12 cellular contexts compared by ENCODE assay signal in the genomic region with DNA sequence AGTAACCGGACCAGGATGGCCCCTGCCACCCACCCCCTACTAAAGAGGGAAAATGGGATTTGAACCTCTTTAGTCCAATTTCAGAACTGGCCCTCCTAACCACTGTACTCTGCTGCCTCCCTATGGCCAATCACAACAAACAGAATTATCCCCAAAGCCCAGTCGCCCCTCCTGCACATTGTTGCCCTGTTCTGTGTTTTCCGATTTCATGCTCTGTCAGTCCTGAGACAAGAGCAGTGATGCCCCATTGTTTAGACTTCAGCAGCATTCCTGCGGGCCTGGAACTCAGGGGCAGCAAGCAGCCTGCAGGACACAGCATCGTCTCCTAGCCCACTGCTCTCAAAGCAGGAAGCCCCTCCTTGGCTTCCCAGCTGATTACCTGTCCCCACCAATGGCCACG. TPM values are rescaled to one million over a fixed set of nuclear protein-coding genes. Genes with fewer than 3 reads are reported as not detected.
DNase-seq lines count a peak whose midpoint lies in the region; ATAC-seq and TF ChIP-seq lines count a peak whose summit lies in the region.
"Had no signal": no experiment of that assay in that cellular context is flagged by ENCODE, and none has a peak within 500 bp of the region (broad histone marks: within the 10 kb centered on the region; RNA-seq: fewer than 3 reads in every experiment).

No MANE protein-coding gene starts in this region.

- no peak overlapping the region for H3K4me3 Mint-ChIP-seq in osteocyte (ENCODE audit: unreplicated experiment)
- H3K4me3 Mint-ChIP-seq: activated naive CD4-positive, alpha-beta T cell treated with anti-CD3 and anti-CD28 coated beads for 36 hours had no signal

- TF ChIP-seq CTCF in Loucy (conservative IDR thresholded peaks at IDR 0.05; ENCODE audit: low read length), result peak; percentile 48
- peak; percentile 32 for TF ChIP-seq CTCF in osteocyte (IDR thresholded peaks at IDR 0.05)
- TF ChIP-seq CTCF in GM20000 (IDR thresholded peaks at IDR 0.05; ENCODE audit: extremely low read depth, missing control alignments), result no peak

- H3K9me2 ChIP-seq in Loucy (replicated peaks; ENCODE audit: low read depth, low read length), result no peaks in the 10 kb centered on the region

- no peaks in the 10 kb centered on the region for H3K27me3 ChIP-seq in Loucy (ENCODE audit: insufficient read depth, low read length, poor library complexity, severe bottlenecking)
- H3K27me3 ChIP-seq: stomach had no signal

- H4K20me1 ChIP-seq in Loucy (ENCODE audit: insufficient read depth, low read length, poor library complexity, severe bottlenecking), result no peaks in the 10 kb centered on the region

- H3K36me3 ChIP-seq in Loucy (ENCODE audit: insufficient read depth, low read length), result peaks cover 87% of the 10 kb centered on the region; the same call in 1 of the 2 replicates

- H3K36me3 Mint-ChIP-seq in osteocyte (ENCODE audit: unreplicated experiment), result peaks cover 43% of the 10 kb centered on the region

- H3K9me3 Mint-ChIP-seq in osteocyte (ENCODE audit: unreplicated experiment), result no peaks in the 10 kb centered on the region
- H3K9me3 Mint-ChIP-seq: activated naive CD4-positive, alpha-beta T cell treated with anti-CD3 and anti-CD28 coated beads for 36 hours had no signal

- H3K4me2 ChIP-seq in Loucy (ENCODE audit: low read depth, low read length, poor library complexity, severe bottlenecking), result no peak overlapping the region

- H3K27me3 Mint-ChIP-seq in osteocyte (ENCODE audit: unreplicated experiment), result no peaks in the 10 kb centered on the region

- no peaks in the 10 kb centered on the region for H3F3A ChIP-seq in Loucy (ENCODE audit: low read depth)

- no peak overlapping the region for H2AFZ ChIP-seq in Loucy (ENCODE audit: low read length)

- H3K4me3 ChIP-seq in Loucy (ENCODE audit: low read length, poor library complexity, severe bottlenecking), result no peak overlapping the region
- H3K4me3 ChIP-seq: skin epidermis, stomach had no signal

- no peak overlapping the region for H3K27ac Mint-ChIP-seq in osteocyte (ENCODE audit: unreplicated experiment)
- H3K27ac Mint-ChIP-seq: activated naive CD4-positive, alpha-beta T cell treated with anti-CD3 and anti-CD28 coated beads for 36 hours had no signal

- DNase-seq in G401 (ENCODE audit: low spot score), result peak; percentile 17
- peak; percentile 37 for DNase-seq in cerebellar cortex (ENCODE audit: low spot score)
- DNase-seq in osteocyte (ENCODE audit: extremely low spot score, unreplicated experiment), result no peak
- DNase-seq in GM20000 (ENCODE audit: low spot score), result no peak
- DNase-seq in putamen (ENCODE audit: low spot score), result no peak
- DNase-seq: activated naive CD4-positive, alpha-beta T cell treated with anti-CD3 and anti-CD28 coated beads for 36 hours; NCI-H446 treated with DMSO at 0.1 percent for 48 hours; stomach; T1000 had no signal

- H3K9ac ChIP-seq in Loucy (ENCODE audit: low read depth, low read length, poor library complexity, severe bottlenecking), result no peak overlapping the region

- H3K4me1 ChIP-seq in Loucy (ENCODE audit: insufficient read depth, low read length, poor library complexity, severe bottlenecking), result no peaks in the 10 kb centered on the region
- H3K4me1 ChIP-seq: stomach had no signal

- ATAC-seq in HG03565 (IDR thresholded peaks at IDR 0.05; ENCODE audit: unreplicated experiment), result no peak

- in situ Hi-C loops in G401 (cut with HindIII; ENCODE audit: low sequenced_read_pairs), result no loop called here

- H3K79me2 ChIP-seq in Loucy (ENCODE audit: insufficient read depth, low read length), result no peaks in the 10 kb centered on the region

- no peaks in the 10 kb centered on the region for H3K4me1 Mint-ChIP-seq in osteocyte (ENCODE audit: unreplicated experiment)

- H3K9me3 ChIP-seq in Loucy (ENCODE audit: insufficient read depth, low read depth, low read length), result no peaks in the 10 kb centered on the region
- H3K9me3 ChIP-seq: stomach had no signal

RNA-seq across cellular contexts. Expression of a gene that starts 20.5 kb away (rescaled TPM):
- total RNA-seq in G401 (2014; rRNA removed; shearing (Covaris generic)), result 13.4 and 16.2 TPM in 2 replicates
- total RNA-seq in osteocyte, result 16.0 and 18.4 TPM in 2 replicates

RNA-seq across cellular contexts. Expression of a gene that starts 33.0 kb away (rescaled TPM):
- 193 and 255 TPM in 2 replicates for total RNA-seq in G401 (2014; rRNA removed; shearing (Covaris generic))
- 141 and 143 TPM in 2 replicates for total RNA-seq in osteocyte

RNA-seq across cellular contexts. Expression of a gene that starts 44.7 kb away (rescaled TPM):
- 1.7 TPM in 1 of 2 replicates, not detected in the other for total RNA-seq in G401 (2014; rRNA removed; shearing (Covaris generic))
- 1.9 and 2.5 TPM in 2 replicates for total RNA-seq in osteocyte

RNA-seq across cellular contexts. Expression of a gene that starts 48.1 kb away (rescaled TPM):
- not detected in 2 replicates for total RNA-seq in G401 (2014; rRNA removed; shearing (Covaris generic))
- total RNA-seq in osteocyte, result not detected in 2 replicates
- total RNA-seq: activated naive CD4-positive, alpha-beta T cell treated with anti-CD3 and anti-CD28 coated beads for 36 hours had no signal

RNA-seq across cellular contexts. Expression of a gene that starts 49.7 kb away (rescaled TPM):
- 75.8 and 77.8 TPM in 2 replicates for total RNA-seq in G401 (2014; rRNA removed; shearing (Covaris generic))
- total RNA-seq in osteocyte, result 58.9 and 63.6 TPM in 2 replicates

Comparison
In these comparisons a context has a peak if more than half of its experiments do, and no peak if none do; other contexts are left out.
1. DNase-seq: peak in G401 (single experiment) and cerebellar cortex (single experiment); none in osteocyte (single experiment), GM20000 (single experiment) and putamen (single experiment).